In genomic region chr5:151381899-151382298, GRCh38 we compare ENCODE assay signal across 24 cellular contexts. TPM values are rescaled to one million over a fixed set of nuclear protein-coding genes. Genes with fewer than 3 reads are reported as not detected.
"Had no signal": no experiment of that assay in that cellular context is flagged by ENCODE, and none has a peak within 500 bp of the region (broad histone marks: within the 10 kb centered on the region; RNA-seq: fewer than 3 reads in every experiment).

No MANE protein-coding gene starts in this region.

- H3K27ac ChIP-seq: Peyer's patch had no signal

- ATAC-seq: PC-3, Right ventricle myocardium inferior, SK-N-SH treated with all-trans-retinoic acid at 6 μM for 48 hours had no signal

- H3K4me3 ChIP-seq: MG63, Peyer's patch, SJCRH30 had no signal

- H3K36me3 ChIP-seq: MG63, Peyer's patch, SJCRH30 had no signal

- DNase-seq: KBM-7, MG63, NCI-H1092, NCI-H1105 treated with DMSO at 0.1 percent for 48 hours, NCI-H1417 treated with DMSO at 0.1 percent for 48 hours, NCI-H187, NCI-H2029, NCI-H2081 treated with DMSO at 0.1 percent for 48 hours, NCI-H2171, NCI-H226, NCI-H446, NCI-H510A, NCI-H524 treated with DMSO at 0.1 percent for 48 hours, NCI-H69, NCI-H774, Peyer's patch, SHP77 treated with DMSO at 0.1 percent for 48 hours had no signal

- H3K9me3 ChIP-seq: MG63, Peyer's patch had no signal

- H3K27me3 ChIP-seq: Peyer's patch, SJCRH30 had no signal

- H3K4me1 ChIP-seq: Peyer's patch had no signal

RNA-seq across cellular contexts. Expression of gene SLC36A2, which starts 34.5 kb away (rescaled TPM):
- total RNA-seq: HT-29, LHCN-M2, PC-3, Peyer's patch, RPMI7951, SJCRH30 had no signal
